Comparison of ENCODE assay signal across 28 cellular contexts in the genomic region with DNA sequence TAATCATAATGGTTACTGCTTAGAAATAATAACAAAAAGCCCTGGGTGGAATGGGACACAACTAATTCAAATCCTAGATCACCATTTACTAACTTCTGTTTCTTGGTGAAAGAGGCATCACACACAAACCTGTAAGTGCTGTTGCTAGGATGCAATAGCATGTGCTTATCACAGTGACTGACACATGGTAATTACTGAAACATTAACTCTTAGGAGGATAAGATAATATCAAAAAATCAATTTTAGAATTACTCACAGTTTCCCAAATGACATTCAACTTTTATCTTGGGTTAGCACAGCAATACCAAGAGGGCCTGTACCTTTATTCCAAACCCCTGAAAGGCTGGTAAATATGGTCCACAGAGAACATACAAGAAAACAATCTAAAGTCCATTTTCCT.
"Had no signal": no experiment of that assay in that cellular context is flagged by ENCODE, and none has a peak within 500 bp of the region (broad histone marks: within the 10 kb centered on the region; RNA-seq: fewer than 3 reads in every experiment).

No MANE protein-coding gene starts in this region.

- H3K9me3 ChIP-seq: left lung, lower lobe of right lung, neutrophil, sigmoid colon, tibial nerve, uterus had no signal

- H3K4me1 Mint-ChIP-seq: immature natural killer cell; naive thymus-derived CD8-positive, alpha-beta T cell; nephron; stimulated activated memory B cell treated with anti-CD40 and anti-IgM and Interleukin-4, amounts not matched to agents 10 μg/mL and 1 μg/mL and 100 μg/mL, for 72 hours; stimulated activated naive CD8-positive, alpha-beta T cell treated with anti-CD3 and anti-CD28 coated beads, Interleukin-15, amount 100 ng/mL, for 72 hours had no signal

- H3K36me3 Mint-ChIP-seq: stimulated activated memory B cell treated with anti-CD40 and anti-IgM and Interleukin-4, amounts not matched to agents 10 μg/mL and 1 μg/mL and 100 μg/mL, for 72 hours had no signal

- H3K27me3 Mint-ChIP-seq: stimulated activated naive CD8-positive, alpha-beta T cell treated with anti-CD3 and anti-CD28 coated beads, Interleukin-15, amount 100 ng/mL, for 72 hours; type B pancreatic cell had no signal

- DNase-seq: hypothalamus; immature natural killer cell; kidney; left colon; left lung; lower lobe of right lung; mammary epithelial cell; mesenchymal stem cell; naive thymus-derived CD8-positive, alpha-beta T cell; occipital lobe; right cardiac atrium; sigmoid colon; stimulated activated CD4-positive, alpha-beta T cell treated with anti-CD3 and anti-CD28 coated beads, Interleukin-1b, Interleukin-23, amount 100 ng/mL, for 48 hours; stimulated activated CD4-positive, alpha-beta T cell treated with anti-CD3 and anti-CD28 coated beads, Interleukin-2, amount 100 ng/mL, for 48 hours; stimulated activated CD4-positive, alpha-beta T cell treated with anti-CD3 and anti-CD28 coated beads, Interleukin-4, amount 100 ng/mL, for 4 hours; stimulated activated CD8-positive, alpha-beta memory T cell treated with anti-CD3 and anti-CD28 coated beads, Interleukin-4, amount 100 ng/mL, for 48 hours; stimulated activated naive CD4-positive, alpha-beta T cell treated with Interleukin-2 at 50 U/mL for 16 hours; stimulated activated naive CD8-positive, alpha-beta T cell treated with anti-CD3 and anti-CD28 coated beads, Interleukin-15, amount 100 ng/mL, for 72 hours; substantia nigra; uterus had no signal

- H3K27ac Mint-ChIP-seq: immature natural killer cell; naive thymus-derived CD8-positive, alpha-beta T cell; nephron; neural progenitor cell; stimulated activated memory B cell treated with anti-CD40 and anti-IgM and Interleukin-4, amounts not matched to agents 10 μg/mL and 1 μg/mL and 100 μg/mL, for 72 hours; stimulated activated naive CD8-positive, alpha-beta T cell treated with anti-CD3 and anti-CD28 coated beads, Interleukin-15, amount 100 ng/mL, for 72 hours; type B pancreatic cell had no signal

- H3K36me3 ChIP-seq: lower lobe of right lung, neural progenitor cell, sigmoid colon, uterus had no signal

- H3K27me3 ChIP-seq: left lung, neural progenitor cell, neutrophil, sigmoid colon, tibial nerve, uterus had no signal

- H3K4me3 ChIP-seq: left lung, lower lobe of right lung, neural progenitor cell, sigmoid colon, smooth muscle cell, tibial nerve, uterus had no signal

- H3K4me3 Mint-ChIP-seq: immature natural killer cell; naive thymus-derived CD8-positive, alpha-beta T cell; nephron; neural progenitor cell; stimulated activated memory B cell treated with anti-CD40 and anti-IgM and Interleukin-4, amounts not matched to agents 10 μg/mL and 1 μg/mL and 100 μg/mL, for 72 hours; stimulated activated naive CD8-positive, alpha-beta T cell treated with anti-CD3 and anti-CD28 coated beads, Interleukin-15, amount 100 ng/mL, for 72 hours; type B pancreatic cell had no signal

- H3K9me3 Mint-ChIP-seq: stimulated activated naive CD8-positive, alpha-beta T cell treated with anti-CD3 and anti-CD28 coated beads, Interleukin-15, amount 100 ng/mL, for 72 hours had no signal

- H3K27ac ChIP-seq: left lung, lower lobe of right lung, neural progenitor cell, neutrophil, parathyroid adenoma, sigmoid colon, tibial nerve, uterus had no signal

- ATAC-seq: left colon; left lung; lower lobe of right lung; naive thymus-derived CD8-positive, alpha-beta T cell; right cardiac atrium; stimulated activated memory B cell treated with anti-CD40 and anti-IgM and Interleukin-4, amounts not matched to agents 10 μg/mL and 1 μg/mL and 100 μg/mL, for 72 hours; stimulated activated naive CD8-positive, alpha-beta T cell treated with anti-CD3 and anti-CD28 coated beads, Interleukin-15, amount 100 ng/mL, for 72 hours had no signal

- H3K4me1 ChIP-seq: left lung, lower lobe of right lung, parathyroid adenoma, sigmoid colon, uterus had no signal
